Comparison of ENCODE assay signal across 7 cellular contexts in genomic region chr17:8125947-8126305, GRCh38. TPM values are rescaled to one million over a fixed set of nuclear protein-coding genes. Genes with fewer than 3 reads are reported as not detected.
DNase-seq lines count a peak whose midpoint lies in the region; ATAC-seq, FAIRE-seq and TF ChIP-seq lines count a peak whose summit lies in the region.

No MANE protein-coding gene starts in this region.

- no peak for TF ChIP-seq RAD21 in GM12878 (IDR thresholded peaks at IDR 0.05; ENCODE audit: insufficient read depth, low read depth, low read length)

- SMC1A ChIA-PET in GM12878 (lab: Charles Lee; ENCODE audit: uncharacterized antibody, unreplicated experiment) = interaction anchor here (0.6 to 2.5 kb wide), 5 partner anchors 12 to 170 kb away, joined by 3 to 26 read pairs (median 4); partner anchors contain the start of gene SLC25A35

- peaks cover 5 to 9% of the 10 kb centered on the region in 2 experiments for H3K27me3 ChIP-seq in GM12878 (replicated peaks in 1 of 2; ENCODE audit: control insufficient read depth in 2 of 2, insufficient read depth in 2 of 2, low read length in 1 of 2)
- peaks cover 59% of the 10 kb centered on the region for H3K27me3 ChIP-seq in thymus (ENCODE audit: control insufficient read depth, insufficient read depth)

- no peak for TF ChIP-seq POLR2A in GM12878 (IDR thresholded peaks at IDR 0.05; ENCODE audit: low read depth, low read length)

- H3K9ac ChIP-seq in ES-I3 (ENCODE audit: low read depth, low read length) (peak overlapping the region; percentile 59), GM12878 (ENCODE audit: control insufficient read depth, insufficient read depth, low read length) (peak overlapping the region; percentile 72)

- 4% methylated on average over 14 of the region's 19 CpGs for WGBS in GM12878 (ENCODE audit: insufficient coverage, insufficient replicate concordance, low lambda C conversion rate, missing lambda C conversion rate)
- 1% methylated on average over 19 of the region's 19 CpGs for WGBS in thymus

- H3K4me1 ChIP-seq in ES-I3 (ENCODE audit: insufficient read depth, low read length) (no peaks in the 10 kb centered on the region), GM12878 (ENCODE audit: control insufficient read depth, insufficient read depth, low read length) (peaks cover 34% of the 10 kb centered on the region), thymus (ENCODE audit: control insufficient read depth, insufficient read depth, low read length) (peaks cover 27% of the 10 kb centered on the region)

- H3K4me3 ChIP-seq in GM12878 = peak overlapping the region; percentile 99
- peak overlapping the region; percentile 52 for H3K4me3 ChIP-seq in thymus (ENCODE audit: low read length)

- POLR2A ChIA-PET in GM12878 (lab: Charles Lee) = interaction anchor here (0.8 to 2.4 kb wide), 4 partner anchors 12 to 169 kb away, joined by 3 to 20 read pairs (median 10); partner anchors contain the start of genes PER1 and SLC25A35

- CTCF ChIA-PET in GM12878 (lab: Yijun Ruan, JAX) = interaction anchor here (0.7 to 2.2 kb wide), 5 partner anchors 11 to 175 kb away, joined by 3 to 16 read pairs (median 7); no protein-coding TSS in a partner anchor

- H3K36me3 ChIP-seq in ES-I3 (ENCODE audit: insufficient read depth, low read length) = no peaks in the 10 kb centered on the region
- no peaks in the 10 kb centered on the region for H3K36me3 ChIP-seq in GM12878 (ENCODE audit: control insufficient read depth in 2 of 2, insufficient read depth in 2 of 2, low read length in 1 of 2)
- no peaks in the 10 kb centered on the region for H3K36me3 ChIP-seq in thymus (ENCODE audit: control insufficient read depth, insufficient read depth)

- FAIRE-seq in GM12878 (lab: Jason Lieb, UNC) = no peak

- no peak for TF ChIP-seq CTCF in GM12878 (IDR thresholded peaks at IDR 0.05 in 2 of 3, conservative IDR thresholded peaks at IDR 0.05 in 1 of 3; ENCODE audit: control insufficient read depth in 2 of 3, extremely low read depth in 1 of 3, insufficient read depth in 1 of 3, low read depth in 3 of 3, low read length in 3 of 3)

- TSS peak; percentile 62 for BruUV-seq in GM12878 (replicated peaks; lab: Mats Ljungman, UMichigan)

- H3K27ac ChIP-seq in GM12878 (ENCODE audit: control insufficient read depth, insufficient read depth) = peak overlapping the region; percentile 53
- H3K27ac ChIP-seq in thymus (ENCODE audit: low read depth) = no peak overlapping the region

- TF ChIP-seq EP300 in GM12878 (IDR thresholded peaks at IDR 0.05; ENCODE audit: borderline replicate concordance in 1 of 2, control insufficient read depth in 1 of 2, low read depth in 2 of 2, low read length in 2 of 2) = no peak

- peak overlapping the region; percentile 92 for H2AFZ ChIP-seq in GM12878 (ENCODE audit: control insufficient read depth, low read depth, low read length)

- DNase-seq in M059J (ENCODE audit: low read depth) (peak; percentile 47), GM12878 (ENCODE audit: low read depth, low spot score) (no peak), kidney tubule cell (ENCODE audit: low spot score) (peak; percentile 27), GM19240 (ENCODE audit: insufficient read length, low spot score) (no peak)

- RAD21 ChIA-PET in GM12878 (lab: Charles Lee; ENCODE audit: unreplicated experiment) = interaction anchor here (1.8 to 1.9 kb wide), 2 partner anchors 12 to 51 kb away, joined by 3 to 14 read pairs; no protein-coding TSS in a partner anchor

- peak overlapping the region; percentile 94 for H3K4me2 ChIP-seq in GM12878 (ENCODE audit: control insufficient read depth, insufficient read depth)

- peak; percentile 1; the same call in 1 of the 3 replicates for ATAC-seq in GM12878
- ATAC-seq in HG03565 (IDR thresholded peaks at IDR 0.05; ENCODE audit: unreplicated experiment) = no peak

- no peaks in the 10 kb centered on the region for H3K79me2 ChIP-seq in GM12878 (ENCODE audit: control insufficient read depth, insufficient read depth, low read length)

- intact Hi-C loops in GM12878 (cut with micrococcal nuclease; ENCODE audit: unreplicated experiment) = loop anchor here (1.0 kb wide), 1 partner anchor 12 kb away; no protein-coding TSS in a partner anchor

- no peaks in the 10 kb centered on the region for H4K20me1 ChIP-seq in GM12878 (ENCODE audit: control insufficient read depth, insufficient read depth)

- in situ Hi-C loops in GM12878 (cut with MboI) = loop anchor here (5.0 kb wide), 1 partner anchor 96 kb away; no protein-coding TSS in a partner anchor

- H3K9me3 ChIP-seq in ES-I3 (ENCODE audit: control insufficient read depth, insufficient read depth, low read length) (no peaks in the 10 kb centered on the region), GM12878 (replicated peaks; ENCODE audit: control insufficient read depth, insufficient read depth, low read length) (no peaks in the 10 kb centered on the region), thymus (ENCODE audit: control insufficient read depth) (no peaks in the 10 kb centered on the region)

RNA-seq across cellular contexts. Expression of gene HES7, which starts 2.0 kb away (rescaled TPM):
- 0.22 and 0.94 TPM in 2 replicates for total RNA-seq in M059J (2014; rRNA removed; shearing (Covaris generic))
- 1.8 and 2.2 TPM in 2 replicates for total RNA-seq in GM12878 (2013; cell fraction: nucleolus; rRNA removed)
- total RNA-seq in GM12878 (2014; rRNA removed) = 0.22 and 1.1 TPM in 2 replicates
- total RNA-seq in GM12878 (2014; rRNA removed; fragmentation: Illumina TruSeq; extraction: Trizol) = 0.09 TPM in 1 of 2 replicates, not detected in the other
- 1.3 and 1.9 TPM in 2 replicates for total RNA-seq in GM12878 (2021)
- polyA plus RNA-seq in GM12878 (2011; ENCODE audit: low read depth) = not detected
- 0.27 and 0.38 TPM in 2 replicates for polyA plus RNA-seq in GM12878 (2011; rRNA removed)
- 0.34 and 0.84 TPM in 2 replicates for polyA plus RNA-seq in GM12878 (2011; cell fraction: cytosol; rRNA removed)
- 8.3 and 9.4 TPM in 2 replicates for polyA plus RNA-seq in GM12878 (2011; cell fraction: nucleus; rRNA removed)
- polyA plus RNA-seq in GM12878 (2012) = 0.65 and 0.66 TPM in 2 replicates
- not detected in 2 replicates for polyA plus RNA-seq in GM12878 (2014; fragmentation: Illumina TruSeq; extraction: Trizol)
- under 1 TPM in 1 of 2 experiments, not detected in 1; 0.07 TPM for polyA plus RNA-seq in GM12878 (2014; fragmentation: Nextera tagmentation; extraction: Ambion mirVana)
- 0.87 and 1.3 TPM in 2 replicates for polyA plus RNA-seq in GM12878 (2014; rRNA removed)
- under 1 TPM in 1 of 2 experiments, not detected in 1; 0.08 TPM for polyA plus RNA-seq in GM12878 (2016; fragmentation: Nextera tagmentation; extraction: Ambion mirVana)
- polyA minus RNA-seq in GM12878 (2011; rRNA and poly(A)+ RNA removed) = not detected in 2 replicates
- not detected in 2 replicates for polyA minus RNA-seq in GM12878 (2011; cell fraction: cytosol; rRNA and poly(A)+ RNA removed)
- 0.36 and 0.48 TPM in 2 replicates for polyA minus RNA-seq in GM12878 (2011; cell fraction: nucleus; rRNA and poly(A)+ RNA removed)
- 0.75 TPM for polyA plus RNA-seq in thymus

RNA-seq across cellular contexts. Expression of gene ALOXE3, which starts 7.6 kb away (rescaled TPM):
- total RNA-seq in M059J (2014; rRNA removed; shearing (Covaris generic)) = 0.44 TPM in 1 of 2 replicates, not detected in the other
- not detected in 2 replicates for total RNA-seq in GM12878 (2013; cell fraction: nucleolus; rRNA removed)
- not detected in 2 replicates for total RNA-seq in GM12878 (2014; rRNA removed)
- not detected in 2 replicates for total RNA-seq in GM12878 (2014; rRNA removed; fragmentation: Illumina TruSeq; extraction: Trizol)
- total RNA-seq in GM12878 (2021) = not detected in 2 replicates
- not detected for polyA plus RNA-seq in GM12878 (2011; ENCODE audit: low read depth)
- 0.04 and 0.09 TPM in 2 replicates for polyA plus RNA-seq in GM12878 (2011; rRNA removed)
- polyA plus RNA-seq in GM12878 (2011; cell fraction: cytosol; rRNA removed) = 0.06 and 0.10 TPM in 2 replicates
- polyA plus RNA-seq in GM12878 (2011; cell fraction: nucleus; rRNA removed) = 0.04 TPM in 1 of 2 replicates, not detected in the other
- polyA plus RNA-seq in GM12878 (2012) = not detected in 2 replicates
- not detected in 2 replicates for polyA plus RNA-seq in GM12878 (2014; fragmentation: Illumina TruSeq; extraction: Trizol)
- not detected for polyA plus RNA-seq in GM12878 (2014; fragmentation: Nextera tagmentation; extraction: Ambion mirVana)
- not detected in 2 replicates for polyA plus RNA-seq in GM12878 (2014; rRNA removed)
- not detected for polyA plus RNA-seq in GM12878 (2016; fragmentation: Nextera tagmentation; extraction: Ambion mirVana)
- not detected in 2 replicates for polyA minus RNA-seq in GM12878 (2011; rRNA and poly(A)+ RNA removed)
- not detected in 2 replicates for polyA minus RNA-seq in GM12878 (2011; cell fraction: cytosol; rRNA and poly(A)+ RNA removed)
- not detected in 2 replicates for polyA minus RNA-seq in GM12878 (2011; cell fraction: nucleus; rRNA and poly(A)+ RNA removed)
- 1.2 TPM for polyA plus RNA-seq in thymus

RNA-seq across cellular contexts. Expression of gene PER1, which starts 26.3 kb away (rescaled TPM):
- 10.6 and 18.4 TPM in 2 replicates for total RNA-seq in M059J (2014; rRNA removed; shearing (Covaris generic))
- 64.5 and 73.5 TPM in 2 replicates for total RNA-seq in GM12878 (2013; cell fraction: nucleolus; rRNA removed)
- 4.9 and 5.5 TPM in 2 replicates for total RNA-seq in GM12878 (2014; rRNA removed)
- 1.9 and 2.2 TPM in 2 replicates for total RNA-seq in GM12878 (2014; rRNA removed; fragmentation: Illumina TruSeq; extraction: Trizol)
- total RNA-seq in GM12878 (2021) = 19.9 and 25.1 TPM in 2 replicates
- polyA plus RNA-seq in GM12878 (2011; ENCODE audit: low read depth) = 22.0 TPM
- 3.6 and 8.6 TPM in 2 replicates for polyA plus RNA-seq in GM12878 (2011; rRNA removed)
- polyA plus RNA-seq in GM12878 (2011; cell fraction: cytosol; rRNA removed) = 9.8 and 13.3 TPM in 2 replicates
- 98.4 and 119 TPM in 2 replicates for polyA plus RNA-seq in GM12878 (2011; cell fraction: nucleus; rRNA removed)
- polyA plus RNA-seq in GM12878 (2012) = 25.3 and 40.9 TPM in 2 replicates
- polyA plus RNA-seq in GM12878 (2014; fragmentation: Illumina TruSeq; extraction: Trizol) = 0.81 and 4.1 TPM in 2 replicates
- under 1 TPM; 0.02 to 0.26 TPM for polyA plus RNA-seq in GM12878 (2014; fragmentation: Nextera tagmentation; extraction: Ambion mirVana)
- polyA plus RNA-seq in GM12878 (2014; rRNA removed) = 8.6 and 12.4 TPM in 2 replicates
- 1 to 10 TPM; 5.3 to 6.7 TPM for polyA plus RNA-seq in GM12878 (2016; fragmentation: Nextera tagmentation; extraction: Ambion mirVana)
- 12.9 and 25.3 TPM in 2 replicates for polyA minus RNA-seq in GM12878 (2011; rRNA and poly(A)+ RNA removed)
- polyA minus RNA-seq in GM12878 (2011; cell fraction: cytosol; rRNA and poly(A)+ RNA removed) = 13.7 and 18.7 TPM in 2 replicates
- 39.8 and 46.7 TPM in 2 replicates for polyA minus RNA-seq in GM12878 (2011; cell fraction: nucleus; rRNA and poly(A)+ RNA removed)
- polyA plus RNA-seq in thymus = 71.9 TPM

RNA-seq across cellular contexts. Expression of gene VAMP2, which starts 36.8 kb away (rescaled TPM):
- 3.8 and 4.4 TPM in 2 replicates for total RNA-seq in M059J (2014; rRNA removed; shearing (Covaris generic))
- 27.6 and 28.5 TPM in 2 replicates for total RNA-seq in GM12878 (2013; cell fraction: nucleolus; rRNA removed)
- total RNA-seq in GM12878 (2014; rRNA removed) (3.8 and 4.7 TPM in 2 replicates), GM12878 (2014; rRNA removed; fragmentation: Illumina TruSeq; extraction: Trizol) (6.1 and 6.4 TPM in 2 replicates), GM12878 (2021) (25.1 and 27.8 TPM in 2 replicates)
- polyA plus RNA-seq in GM12878 (2011; ENCODE audit: low read depth) = 33.4 TPM
- polyA plus RNA-seq in GM12878 (2011; rRNA removed) (18.8 and 24.9 TPM in 2 replicates), GM12878 (2014; fragmentation: Illumina TruSeq; extraction: Trizol) (35.2 and 40.8 TPM in 2 replicates), GM12878 (2014; fragmentation: Nextera tagmentation; extraction: Ambion mirVana) (1 to 10 TPM; 3.0 to 6.3 TPM), GM12878 (2014; rRNA removed) (25.0 and 25.3 TPM in 2 replicates), GM12878 (2016; fragmentation: Nextera tagmentation; extraction: Ambion mirVana) (10 to 100 TPM; 25.0 to 28.0 TPM), thymus (73.9 TPM)
- polyA plus RNA-seq in GM12878 (2011; cell fraction: cytosol; rRNA removed) = 22.6 and 33.1 TPM in 2 replicates
- polyA plus RNA-seq in GM12878 (2011; cell fraction: nucleus; rRNA removed) = 68.3 and 69.6 TPM in 2 replicates
- polyA plus RNA-seq in GM12878 (2012) = 45.8 and 62.7 TPM in 2 replicates
- polyA minus RNA-seq in GM12878 (2011; rRNA and poly(A)+ RNA removed) = 7.0 and 9.0 TPM in 2 replicates
- polyA minus RNA-seq in GM12878 (2011; cell fraction: cytosol; rRNA and poly(A)+ RNA removed) = 7.4 and 9.2 TPM in 2 replicates
- polyA minus RNA-seq in GM12878 (2011; cell fraction: nucleus; rRNA and poly(A)+ RNA removed) = 12.8 and 17.6 TPM in 2 replicates

RNA-seq across cellular contexts. Expression of gene ALOX12B, which starts 38.4 kb away (rescaled TPM):
- not detected in 2 replicates for total RNA-seq in M059J (2014; rRNA removed; shearing (Covaris generic))
- total RNA-seq in GM12878 (2013; cell fraction: nucleolus; rRNA removed) = not detected in 2 replicates
- total RNA-seq in GM12878 (2014; rRNA removed) (0.17 TPM in 1 of 2 replicates, not detected in the other), GM12878 (2014; rRNA removed; fragmentation: Illumina TruSeq; extraction: Trizol) (not detected in 2 replicates), GM12878 (2021) (0.32 TPM in 1 of 2 replicates, not detected in the other)
- not detected for polyA plus RNA-seq in GM12878 (2011; ENCODE audit: low read depth)
- polyA plus RNA-seq in GM12878 (2011; rRNA removed) (not detected in 2 replicates), GM12878 (2014; fragmentation: Illumina TruSeq; extraction: Trizol) (not detected in 2 replicates), GM12878 (2014; fragmentation: Nextera tagmentation; extraction: Ambion mirVana) (not detected), GM12878 (2014; rRNA removed) (0.54 TPM in 1 of 2 replicates, not detected in the other), GM12878 (2016; fragmentation: Nextera tagmentation; extraction: Ambion mirVana) (not detected), thymus (5.0 TPM)
- 0.34 TPM in 1 of 2 replicates, not detected in the other for polyA plus RNA-seq in GM12878 (2011; cell fraction: cytosol; rRNA removed)
- 0.27 TPM in 1 of 2 replicates, not detected in the other for polyA plus RNA-seq in GM12878 (2011; cell fraction: nucleus; rRNA removed)
- polyA plus RNA-seq in GM12878 (2012) = 0.34 TPM in 1 of 2 replicates, not detected in the other
- not detected in 2 replicates for polyA minus RNA-seq in GM12878 (2011; rRNA and poly(A)+ RNA removed)
- polyA minus RNA-seq in GM12878 (2011; cell fraction: cytosol; rRNA and poly(A)+ RNA removed) = not detected in 2 replicates
- polyA minus RNA-seq in GM12878 (2011; cell fraction: nucleus; rRNA and poly(A)+ RNA removed) = not detected in 2 replicates

Comparison
In these comparisons a context has a peak if more than half of its experiments do, and no peak if none do; other contexts are left out.
1. DNase-seq: peak in M059J (single experiment) and kidney tubule cell (single experiment); none in GM12878 (single experiment) and GM19240 (single experiment).